In genomic region chrX:81925812-81926211, GRCh38 we compare ENCODE assay signal across 27 cellular contexts.
"Had no signal": no experiment of that assay in that cellular context is flagged by ENCODE, and none has a peak within 500 bp of the region (broad histone marks: within the 10 kb centered on the region; RNA-seq: fewer than 3 reads in every experiment).

No MANE protein-coding gene starts in this region.

- H3K9me3 Mint-ChIP-seq: stimulated activated effector memory CD8-positive, alpha-beta T cell treated with anti-CD3 and anti-CD28 coated beads, Interleukin-12 subunit alpha, Interleukin-12 subunit beta, amount 100 ng/mL, for 72 hours; stimulated activated memory B cell treated with anti-CD40 and anti-IgM and Interleukin-4, amounts not matched to agents 10 μg/mL and 1 μg/mL and 100 μg/mL, for 72 hours; stimulated activated naive CD8-positive, alpha-beta T cell treated with anti-CD3 and anti-CD28 coated beads, Interleukin-15, amount 100 ng/mL, for 72 hours; stimulated activated naive CD8-positive, alpha-beta T cell treated with anti-CD3 and anti-CD28 coated beads, Interleukin-15, Interleukin-2, amounts not matched to agents 100 ng/mL and 50 ng/mL, for 24 hours; type B pancreatic cell had no signal

- H3K27ac ChIP-seq: stomach, suprapubic skin, testis, thoracic aorta, thyroid gland, tibial artery, tibial nerve, transverse colon, upper lobe of left lung, upper lobe of right lung, uterus, vagina had no signal

- H3K4me3 Mint-ChIP-seq: stimulated activated effector memory CD8-positive, alpha-beta T cell treated with anti-CD3 and anti-CD28 coated beads, Interleukin-12 subunit alpha, Interleukin-12 subunit beta, amount 100 ng/mL, for 72 hours; stimulated activated memory B cell treated with anti-CD40 and anti-IgM and Interleukin-4, amounts not matched to agents 10 μg/mL and 1 μg/mL and 100 μg/mL, for 72 hours; stimulated activated naive B cell treated with anti-CD40 and anti-IgM and Interleukin-4, amounts not matched to agents 10 μg/mL and 1 μg/mL and 100 μg/mL, for 72 hours; stimulated activated naive CD8-positive, alpha-beta T cell treated with anti-CD3 and anti-CD28 coated beads, Interleukin-15, amount 100 ng/mL, for 72 hours; stimulated activated naive CD8-positive, alpha-beta T cell treated with anti-CD3 and anti-CD28 coated beads, Interleukin-15, Interleukin-2, amounts not matched to agents 100 ng/mL and 50 ng/mL, for 24 hours; type B pancreatic cell had no signal

- H3K27me3 Mint-ChIP-seq: stimulated activated memory B cell treated with anti-CD40 and anti-IgM and Interleukin-4, amounts not matched to agents 10 μg/mL and 1 μg/mL and 100 μg/mL, for 72 hours; stimulated activated naive B cell treated with anti-CD40 and anti-IgM and Interleukin-4, amounts not matched to agents 10 μg/mL and 1 μg/mL and 100 μg/mL, for 72 hours; stimulated activated naive CD8-positive, alpha-beta T cell treated with anti-CD3 and anti-CD28 coated beads, Interleukin-15, amount 100 ng/mL, for 72 hours; stimulated activated naive CD8-positive, alpha-beta T cell treated with anti-CD3 and anti-CD28 coated beads, Interleukin-15, Interleukin-2, amounts not matched to agents 100 ng/mL and 50 ng/mL, for 24 hours; type B pancreatic cell had no signal

- H3K36me3 ChIP-seq: stomach, suprapubic skin, thoracic aorta, thyroid gland, tibial artery, tibial nerve, transverse colon, upper lobe of left lung, upper lobe of right lung, uterus, vagina had no signal

- H3K4me1 ChIP-seq: stomach, suprapubic skin, testis, thyroid gland, tibial artery, tibial nerve, transverse colon, upper lobe of left lung, upper lobe of right lung, uterus, vagina had no signal

- H3K9me3 ChIP-seq: suprapubic skin, testis, thoracic aorta, thyroid gland, tibial artery, tibial nerve, transverse colon, upper lobe of left lung, upper lobe of right lung, uterus, vagina had no signal

- H3K36me3 Mint-ChIP-seq: stimulated activated effector memory CD8-positive, alpha-beta T cell treated with anti-CD3 and anti-CD28 coated beads, Interleukin-12 subunit alpha, Interleukin-12 subunit beta, amount 100 ng/mL, for 72 hours; stimulated activated memory B cell treated with anti-CD40 and anti-IgM and Interleukin-4, amounts not matched to agents 10 μg/mL and 1 μg/mL and 100 μg/mL, for 72 hours; stimulated activated naive B cell treated with anti-CD40 and anti-IgM and Interleukin-4, amounts not matched to agents 10 μg/mL and 1 μg/mL and 100 μg/mL, for 72 hours; type B pancreatic cell had no signal

- H3K27ac Mint-ChIP-seq: stimulated activated effector memory CD8-positive, alpha-beta T cell treated with anti-CD3 and anti-CD28 coated beads, Interleukin-12 subunit alpha, Interleukin-12 subunit beta, amount 100 ng/mL, for 72 hours; stimulated activated memory B cell treated with anti-CD40 and anti-IgM and Interleukin-4, amounts not matched to agents 10 μg/mL and 1 μg/mL and 100 μg/mL, for 72 hours; stimulated activated naive B cell treated with anti-CD40 and anti-IgM and Interleukin-4, amounts not matched to agents 10 μg/mL and 1 μg/mL and 100 μg/mL, for 72 hours; stimulated activated naive CD8-positive, alpha-beta T cell treated with anti-CD3 and anti-CD28 coated beads, Interleukin-15, amount 100 ng/mL, for 72 hours; stimulated activated naive CD8-positive, alpha-beta T cell treated with anti-CD3 and anti-CD28 coated beads, Interleukin-15, Interleukin-2, amounts not matched to agents 100 ng/mL and 50 ng/mL, for 24 hours; type B pancreatic cell had no signal

- H3K4me1 Mint-ChIP-seq: stimulated activated effector memory CD8-positive, alpha-beta T cell treated with anti-CD3 and anti-CD28 coated beads, Interleukin-12 subunit alpha, Interleukin-12 subunit beta, amount 100 ng/mL, for 72 hours; stimulated activated memory B cell treated with anti-CD40 and anti-IgM and Interleukin-4, amounts not matched to agents 10 μg/mL and 1 μg/mL and 100 μg/mL, for 72 hours; stimulated activated naive B cell treated with anti-CD40 and anti-IgM and Interleukin-4, amounts not matched to agents 10 μg/mL and 1 μg/mL and 100 μg/mL, for 72 hours; stimulated activated naive CD8-positive, alpha-beta T cell treated with anti-CD3 and anti-CD28 coated beads, Interleukin-15, amount 100 ng/mL, for 72 hours had no signal

- ATAC-seq: stimulated activated effector memory CD8-positive, alpha-beta T cell treated with anti-CD3 and anti-CD28 coated beads, Interleukin-12 subunit alpha, Interleukin-12 subunit beta, amount 100 ng/mL, for 72 hours; stimulated activated memory B cell treated with anti-CD40 and anti-IgM and Interleukin-4, amounts not matched to agents 10 μg/mL and 1 μg/mL and 100 μg/mL, for 72 hours; stimulated activated naive B cell treated with anti-CD40 and anti-IgM and Interleukin-4, amounts not matched to agents 10 μg/mL and 1 μg/mL and 100 μg/mL, for 72 hours; stimulated activated naive CD8-positive, alpha-beta T cell treated with anti-CD3 and anti-CD28 coated beads, Interleukin-15, amount 100 ng/mL, for 72 hours; stimulated activated naive CD8-positive, alpha-beta T cell treated with anti-CD3 and anti-CD28 coated beads, Interleukin-15, Interleukin-2, amounts not matched to agents 100 U/mL and 50 U/mL, for 24 hours; upper lobe of right lung had no signal

- H3K4me3 ChIP-seq: stomach, suprapubic skin, testis, thoracic aorta, thyroid gland, tibial artery, tibial nerve, transverse colon, upper lobe of left lung, upper lobe of right lung, uterus, vagina had no signal

- DNase-seq: stimulated activated CD4-positive, alpha-beta T cell treated with anti-CD3 and anti-CD28 coated beads, Interleukin-2, amount 100 ng/mL, for 48 hours; stimulated activated CD4-positive, alpha-beta T cell treated with anti-CD3 and anti-CD28 coated beads, Interleukin-4, amount 100 ng/mL, for 1 hour; stimulated activated CD4-positive, alpha-beta T cell treated with anti-CD3 and anti-CD28 coated beads, Interleukin-4, amount 100 ng/mL, for 24 hours; stimulated activated CD4-positive, alpha-beta T cell treated with anti-CD3 and anti-CD28 coated beads, Interleukin-4, amount 100 ng/mL, for 4 hours; stimulated activated CD8-positive, alpha-beta memory T cell treated with anti-CD3 and anti-CD28 coated beads, Interleukin-4, amount 100 ng/mL, for 48 hours; stimulated activated naive B cell treated with anti-CD40 and anti-IgM and Interleukin-4, amounts not matched to agents 10 μg/mL and 1 μg/mL and 100 μg/mL, for 72 hours; stimulated activated naive CD4-positive, alpha-beta T cell; stimulated activated naive CD4-positive, alpha-beta T cell treated with Interleukin-2 at 50 U/mL for 16 hours; stimulated activated naive CD8-positive, alpha-beta T cell treated with anti-CD3 and anti-CD28 coated beads, Interleukin-15, amount 100 ng/mL, for 72 hours; stimulated activated naive CD8-positive, alpha-beta T cell treated with anti-CD3 and anti-CD28 coated beads, Interleukin-15, Interleukin-2, amounts not matched to agents 100 U/mL and 50 U/mL, for 24 hours; stomach; testis; thyroid gland; tibial artery; transverse colon; trophoblast cell; upper lobe of left lung; upper lobe of right lung; uterus had no signal

- H3K27me3 ChIP-seq: suprapubic skin, testis, thyroid gland, tibial artery, tibial nerve, transverse colon, upper lobe of left lung, upper lobe of right lung, uterus, vagina had no signal
